13 cellular contexts compared by ENCODE assay signal in genomic region chr1:173050865-173051264, GRCh38. TPM values are rescaled to one million over a fixed set of nuclear protein-coding genes. Genes with fewer than 3 reads are reported as not detected.
DNase-seq lines count a peak whose midpoint lies in the region; ATAC-seq lines count a peak whose summit lies in the region.
"Had no signal": no experiment of that assay in that cellular context is flagged by ENCODE, and none has a peak within 500 bp of the region (broad histone marks: within the 10 kb centered on the region; RNA-seq: fewer than 3 reads in every experiment).

Gene TNFSF18, minus strand, starts transcription at chr1:173050941. Its CDS starts 45 bp downstream, at chr1:173050896.

- peak; percentile 57 for DNase-seq in DMS153 treated with DMSO at 0.1 percent for 48 hours (lab: John Stamatoyannopoulos, UW; ENCODE audit: unreplicated experiment)
- peak; percentile 2 for DNase-seq in NCI-H510A (lab: John Stamatoyannopoulos, UW)
- DNase-seq in fibroblast of gingiva (ENCODE audit: low read depth), result peak; percentile 75
- DNase-seq in myocyte (ENCODE audit: low read depth), result peak; percentile 55
- DNase-seq in SHP77 treated with DMSO at 0.1 percent for 48 hours (lab: John Stamatoyannopoulos, UW), result no peak
- DNase-seq in hippocampal formation (lab: John Stamatoyannopoulos, UW), result no peak
- no peak for DNase-seq in GF-D8 (lab: John Stamatoyannopoulos, UW)
- DNase-seq: CD8-positive, alpha-beta memory T cell; MM.1S; stimulated activated CD4-positive, alpha-beta T cell treated with anti-CD3 and anti-CD28 coated beads, Interleukin-15, amount 100 ng/mL, for 24 hours; stimulated activated naive CD4-positive, alpha-beta T cell treated with Interleukin-2 at 50 U/mL for 16 hours had no signal

- no peak for ATAC-seq in GM21737 (IDR thresholded peaks at IDR 0.05; ENCODE audit: unreplicated experiment)

RNA-seq across cellular contexts. Expression of gene TNFSF18, which starts in this region (rescaled TPM):
- 0.91 TPM in 1 of 2 replicates, not detected in the other for total RNA-seq in myocyte
- 23.3 TPM for polyA plus RNA-seq in myocyte (2012)
- total RNA-seq: activated T-helper 2 cell treated with anti-CD3 and anti-CD28 coated beads, Interferon-gamma antibody, Interleukin-2, Interleukin-4, amounts not matched to agents 10 μg/mL and 5 μg/mL and 100 μg/mL, durations not matched to agents 14 hours and 24 hours and 36 hours; CD8-positive, alpha-beta memory T cell had no signal
- polyA plus RNA-seq: CD8-positive, alpha-beta memory T cell had no signal

Comparison
In these comparisons a context has a peak if more than half of its experiments do, and no peak if none do; other contexts are left out.
1. DNase-seq: peak in DMS153 treated with DMSO at 0.1 percent for 48 hours (single experiment), NCI-H510A (single experiment), fibroblast of gingiva (single experiment) and myocyte (single experiment); none in SHP77 treated with DMSO at 0.1 percent for 48 hours (single experiment), hippocampal formation (0 of 2) and GF-D8 (single experiment).